ENCODE assay signal across 21 cellular contexts in the genomic region with DNA sequence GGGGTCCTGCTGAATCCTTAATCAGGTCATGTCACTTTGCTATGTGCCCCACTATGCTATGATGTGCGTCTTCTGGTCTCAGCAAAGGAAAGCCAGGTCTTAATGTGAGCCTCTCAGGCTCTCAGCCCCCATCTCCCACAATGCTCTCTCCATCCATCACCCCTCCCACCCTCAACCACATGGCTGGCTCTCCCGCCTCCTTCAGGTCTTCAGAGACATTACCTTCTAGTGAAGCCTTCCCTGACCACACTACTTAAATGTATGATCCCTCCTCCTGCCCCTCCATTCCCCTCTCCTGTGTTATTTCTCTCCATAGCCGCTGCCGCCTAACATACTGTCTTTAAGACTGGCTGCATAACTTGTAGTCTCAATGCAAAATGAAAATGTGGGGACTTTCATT. TPM values are rescaled to one million over a fixed set of nuclear protein-coding genes. Genes with fewer than 3 reads are reported as not detected.
DNase-seq lines count a peak whose midpoint lies in the region; ATAC-seq and TF ChIP-seq lines count a peak whose summit lies in the region.
"Had no signal": no experiment of that assay in that cellular context is flagged by ENCODE, and none has a peak within 500 bp of the region (broad histone marks: within the 10 kb centered on the region; RNA-seq: fewer than 3 reads in every experiment).

No MANE protein-coding gene starts in this region.

- H3K9me3 Mint-ChIP-seq in H9 = no peaks in the 10 kb centered on the region; a peak in 1 of 5 replicates
- H3K9me3 Mint-ChIP-seq: activated naive CD8-positive, alpha-beta T cell treated with anti-CD3 and anti-CD28 coated beads for 36 hours; naive thymus-derived CD8-positive, alpha-beta T cell; stimulated activated naive CD8-positive, alpha-beta T cell treated with anti-CD3 and anti-CD28 coated beads, Interleukin-15, Interleukin-2, amounts not matched to agents 100 ng/mL and 50 ng/mL, for 24 hours had no signal

- no peaks in the 10 kb centered on the region for H3K79me2 ChIP-seq in H9 (ENCODE audit: insufficient read depth, low read length)

- H3K9me3 ChIP-seq in H9 (ENCODE audit: control insufficient read depth, low read depth, low read length) = no peaks in the 10 kb centered on the region
- H3K9me3 ChIP-seq: esophagus squamous epithelium had no signal

- H2BK5ac ChIP-seq in H9 (ENCODE audit: insufficient read length, low read length) = no peak overlapping the region

- no peaks in the 10 kb centered on the region for H3K79me1 ChIP-seq in H9 (ENCODE audit: insufficient read depth, low read depth, low read length, poor library complexity, severe bottlenecking)

- no peaks in the 10 kb centered on the region for H3K36me3 Mint-ChIP-seq in H9 (ENCODE audit: insufficient read depth in 1 of 3, low read depth in 3 of 3)
- H3K36me3 Mint-ChIP-seq: activated naive CD8-positive, alpha-beta T cell treated with anti-CD3 and anti-CD28 coated beads for 36 hours; CD4-positive, alpha-beta memory T cell; naive thymus-derived CD8-positive, alpha-beta T cell had no signal

- no peak overlapping the region for H4K91ac ChIP-seq in H9 (ENCODE audit: insufficient read length, low read depth, low read length)

- no peak overlapping the region for H2BK12ac ChIP-seq in H9 (ENCODE audit: insufficient read length, low read depth, low read length)

- peak; percentile 11; the same call in 1 of the 2 replicates for TF ChIP-seq CTCF in 22Rv1 (IDR thresholded peaks at IDR 0.05)
- TF ChIP-seq CTCF in H9 (conservative IDR thresholded peaks at IDR 0.05) = peak; percentile 56

- H4K5ac ChIP-seq in H9 (ENCODE audit: insufficient read length, low read depth, low read length) = no peak overlapping the region

- H2BK120ac ChIP-seq in H9 (ENCODE audit: low read depth, low read length, poor library complexity, severe bottlenecking) = no peak overlapping the region

- peaks cover 29 to 46% of the 10 kb centered on the region in 2 experiments for H3K4me1 Mint-ChIP-seq in H9
- H3K4me1 Mint-ChIP-seq: activated naive CD8-positive, alpha-beta T cell treated with anti-CD3 and anti-CD28 coated beads for 36 hours had no signal

- H3K27me3 ChIP-seq in H9 (ENCODE audit: insufficient read depth, low read length) = no peaks in the 10 kb centered on the region; the same call in 1 of the 2 replicates

- no peaks in the 10 kb centered on the region for H4K20me1 ChIP-seq in H9 (ENCODE audit: control insufficient read depth, insufficient read depth, insufficient read length)

- no peak overlapping the region for H3K14ac ChIP-seq in H9 (ENCODE audit: insufficient read depth, low read length)

- no peak overlapping the region for H3K23ac ChIP-seq in H9 (ENCODE audit: insufficient read length, low read depth, low read length)

- no peak overlapping the region for H3T11ph ChIP-seq in H9 (ENCODE audit: low read length)

- in situ Hi-C loops in SK-MEL-5 (cut with HindIII; ENCODE audit: low pct_unique_long_range_greater_than_20kb, low sequenced_read_pairs) = no loop called here

- H3K18ac ChIP-seq in H9 (ENCODE audit: insufficient read length, low read depth, low read length) = no peak overlapping the region

- H3K4ac ChIP-seq in H9 (ENCODE audit: low read depth, low read length) = no peak overlapping the region

- DNase-seq in H9 = peak; percentile 74
- DNase-seq in SK-MEL-5 (ENCODE audit: low read depth, low spot score) = peak; percentile 45
- DNase-seq in islet precursor cell = peak; percentile 68
- DNase-seq in anterior cingulate cortex (lab: John Stamatoyannopoulos, UW) = no peak
- no peak for DNase-seq in NK-92 (lab: John Stamatoyannopoulos, UW; ENCODE audit: unreplicated experiment)
- DNase-seq: activated CD4-positive, alpha-beta T cell treated with anti-CD3 and anti-CD28 coated beads, Interleukin-2, amount 50 U/mL, for 48 hours; activated naive CD8-positive, alpha-beta T cell treated with anti-CD3 and anti-CD28 coated beads for 36 hours; activated T-cell treated with anti-CD3 and anti-CD28 coated beads, Interleukin-2, amount 50 U/mL, for 1 hour; CD4-positive, alpha-beta memory T cell; esophagus squamous epithelium; glutamatergic neuron; NCI-H1436 treated with DMSO at 0.1 percent for 48 hours; NCI-H2227 treated with DMSO at 0.1 percent for 48 hours; NK-92 treated with Interleukin-12 subunit alpha and Interleukin-12 subunit beta, amount 100 ng/mL, for 24 hours; stimulated activated CD4-positive, alpha-beta T cell treated with anti-CD3 and anti-CD28 coated beads, Interleukin-15, amount 100 ng/mL, for 24 hours; T-helper 1 cell had no signal

- H4K8ac ChIP-seq in H9 (replicated peaks; ENCODE audit: insufficient read length, low read depth, low read length) = no peak overlapping the region

- H3K56ac ChIP-seq in H9 (ENCODE audit: insufficient read length, low read depth, low read length) = no peak overlapping the region

- no peak overlapping the region; a peak in 1 of 7 replicates for H3K27ac Mint-ChIP-seq in H9
- H3K27ac Mint-ChIP-seq: activated naive CD8-positive, alpha-beta T cell treated with anti-CD3 and anti-CD28 coated beads for 36 hours; CD4-positive, alpha-beta memory T cell; stimulated activated naive CD8-positive, alpha-beta T cell treated with anti-CD3 and anti-CD28 coated beads, Interleukin-15, Interleukin-2, amounts not matched to agents 100 ng/mL and 50 ng/mL, for 24 hours had no signal

- H3K4me3 Mint-ChIP-seq in H9 = no peak overlapping the region
- H3K4me3 Mint-ChIP-seq: activated naive CD8-positive, alpha-beta T cell treated with anti-CD3 and anti-CD28 coated beads for 36 hours; CD4-positive, alpha-beta memory T cell; naive thymus-derived CD8-positive, alpha-beta T cell; stimulated activated naive CD8-positive, alpha-beta T cell treated with anti-CD3 and anti-CD28 coated beads, Interleukin-15, Interleukin-2, amounts not matched to agents 100 ng/mL and 50 ng/mL, for 24 hours had no signal

- peaks cover 9% of the 10 kb centered on the region; the same call in 1 of the 2 replicates for H3K27me3 Mint-ChIP-seq in H9 (ENCODE audit: low read depth)

- H3K9ac ChIP-seq in H9 (ENCODE audit: extremely low read depth, insufficient read length, low read length) = no peak overlapping the region

- ATAC-seq in HG02884 (IDR thresholded peaks at IDR 0.05; ENCODE audit: unreplicated experiment) = no peak
- no peak for ATAC-seq in GM19351 (IDR thresholded peaks at IDR 0.05; ENCODE audit: unreplicated experiment)
- ATAC-seq: naive thymus-derived CD8-positive, alpha-beta T cell had no signal

- H2AFZ ChIP-seq in H9 (ENCODE audit: low read length) = no peak overlapping the region

- no peaks in the 10 kb centered on the region for H3K23me2 ChIP-seq in H9 (ENCODE audit: insufficient read length, low read depth, low read length, poor library complexity, severe bottlenecking)

- no peak overlapping the region for H2BK15ac ChIP-seq in H9 (ENCODE audit: low read depth, low read length)

- H2AK5ac ChIP-seq in H9 (ENCODE audit: insufficient read length, low read length) = no peak overlapping the region

- H3K4me1 ChIP-seq in H9 (ENCODE audit: insufficient read depth, low read length) = peaks cover 5% of the 10 kb centered on the region; the same call in 1 of the 2 replicates

- H3K27ac ChIP-seq in 22Rv1 = no peak overlapping the region
- H3K27ac ChIP-seq in H9 (ENCODE audit: insufficient read length, low read depth, low read length) = no peak overlapping the region

- no peak overlapping the region for H2BK20ac ChIP-seq in H9 (ENCODE audit: low read depth, low read length, poor library complexity, severe bottlenecking)

- WGBS in H9 (ENCODE audit: extremely low coverage, insufficient read length, low lambda C conversion rate) = no CpG with 5 or more reads among the region's 4 CpGs

- no peak overlapping the region for H3K4me2 ChIP-seq in H9 (ENCODE audit: insufficient read depth, insufficient read length, low read length)

RNA-seq across cellular contexts. Expression of a gene that starts 50.5 kb away (rescaled TPM):
- 0.07 TPM in 1 of 2 replicates, not detected in the other for total RNA-seq in H9 (2021)
- total RNA-seq in SK-MEL-5 (2014; rRNA removed; shearing (Covaris generic)) = 0.11 TPM in 2 replicates
- polyA plus RNA-seq in SK-MEL-5 (2015; cell fraction: cytosol; rRNA removed) = 0.14 and 0.39 TPM in 2 replicates
- polyA plus RNA-seq in SK-MEL-5 (2015; cell fraction: nucleus; rRNA removed) = 0.83 and 1.2 TPM in 2 replicates
- total RNA-seq: activated naive CD8-positive, alpha-beta T cell treated with anti-CD3 and anti-CD28 coated beads for 36 hours; CD4-positive, alpha-beta memory T cell; naive thymus-derived CD8-positive, alpha-beta T cell had no signal
- polyA plus RNA-seq: CD4-positive, alpha-beta memory T cell; naive thymus-derived CD8-positive, alpha-beta T cell had no signal

Comparison
In these comparisons a context has a peak if more than half of its experiments do, and no peak if none do; other contexts are left out.
1. DNase-seq: peak in H9 (single experiment), SK-MEL-5 (single experiment) and islet precursor cell (single experiment); none in anterior cingulate cortex (0 of 58) and NK-92 (single experiment).